ENCODE assay signal across 8 cellular contexts in the genomic region with DNA sequence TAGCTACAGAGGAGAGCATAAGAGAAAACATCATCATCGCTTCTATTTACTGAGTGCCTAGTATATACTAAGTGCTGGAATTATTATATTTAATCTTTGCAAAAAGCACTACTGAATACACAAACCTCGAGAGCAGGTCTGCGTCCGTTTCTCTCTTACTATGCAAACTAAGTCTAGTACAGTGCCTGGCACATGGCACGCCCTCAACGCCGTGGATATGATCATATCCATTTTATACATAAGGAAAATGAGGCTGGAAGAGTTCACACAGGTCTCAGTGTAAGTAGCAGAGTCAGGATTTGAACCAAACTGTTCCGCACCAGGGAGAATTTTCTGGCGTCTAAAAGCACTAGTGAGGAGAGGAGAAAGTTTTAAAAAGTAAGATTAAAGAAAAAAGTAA. TPM values are rescaled to one million over a fixed set of nuclear protein-coding genes. Genes with fewer than 3 reads are reported as not detected.
A peak's percentile ranks its signal among the peaks of the same experiment; 100 is the strongest.
DNase-seq lines count a peak whose midpoint lies in the region; ATAC-seq and TF ChIP-seq lines count a peak whose summit lies in the region.

No MANE protein-coding gene starts in this region.

- peak overlapping the region in 2 of 3 donors; percentile 73 to 82 for H3K4me3 ChIP-seq in liver (ENCODE audit: low read depth in 1 of 3, low read length in 3 of 3)
- peak overlapping the region; percentile 92 to 95 for H3K4me3 ChIP-seq in tibial artery

- peak overlapping the region; percentile 23 to 90 for H3K9ac ChIP-seq in liver (ENCODE audit: low read depth in 1 of 2, low read length in 2 of 2)

- H3K27me3 ChIP-seq in liver (ENCODE audit: control insufficient read depth in 4 of 4, insufficient read depth in 4 of 4, low read length in 3 of 4) (no peaks in the 10 kb centered on the region), tibial artery (no peaks in the 10 kb centered on the region)

- no peaks in the 10 kb centered on the region for H3K27me3 Mint-ChIP-seq in activated naive CD4-positive, alpha-beta T cell treated with anti-CD3 and anti-CD28 coated beads, Interleukin-2, amount 50 U/mL, for 24 hours
- H3K27me3 Mint-ChIP-seq in activated naive CD8-positive, alpha-beta T cell treated with anti-CD3 and anti-CD28 coated beads for 36 hours = peaks cover 4% of the 10 kb centered on the region

- 65% methylated on average over 9 of the region's 9 CpGs for WGBS in liver

- peaks cover 0 to 10% (median 0%) of the 10 kb centered on the region in 4 donors for H3K36me3 ChIP-seq in liver (ENCODE audit: control insufficient read depth in 4 of 4, insufficient read depth in 3 of 4, low read depth in 1 of 4, low read length in 3 of 4)
- peaks cover 0 to 18% (median 4%) of the 10 kb centered on the region in 3 donors for H3K36me3 ChIP-seq in tibial artery

- intact Hi-C loops in tibial artery (cut with DNase I; ENCODE audit: low total_unique reads) = loop anchor here (5.0 kb wide), 2 partner anchors 42 to 88 kb away; no protein-coding TSS in a partner anchor

- H3K9me3 ChIP-seq in liver (ENCODE audit: control insufficient read depth in 4 of 4, low read length in 3 of 4) (no peaks in the 10 kb centered on the region), tibial artery (no peaks in the 10 kb centered on the region)

- H3K27ac ChIP-seq in liver (ENCODE audit: low read depth in 1 of 2, low read length in 2 of 2) (peak overlapping the region in 1 of 2 donors; percentile 16), tibial artery (peak overlapping the region; percentile 89 to 93)

- no peak for ATAC-seq in HG03196 (IDR thresholded peaks at IDR 0.05; ENCODE audit: unreplicated experiment)

- H3K36me3 Mint-ChIP-seq in activated naive CD4-positive, alpha-beta T cell treated with anti-CD3 and anti-CD28 coated beads, Interleukin-2, amount 50 U/mL, for 24 hours = peaks cover 5% of the 10 kb centered on the region
- peaks cover 12% of the 10 kb centered on the region for H3K36me3 Mint-ChIP-seq in activated naive CD8-positive, alpha-beta T cell treated with anti-CD3 and anti-CD28 coated beads for 36 hours

- TF ChIP-seq CTCF in liver (IDR thresholded peaks at IDR 0.05; ENCODE audit: low read depth, low read length, missing input control) = no peak
- no peak for TF ChIP-seq CTCF in tibial artery (IDR thresholded peaks at IDR 0.05)

- peaks cover 49% of the 10 kb centered on the region for H3K4me1 Mint-ChIP-seq in activated naive CD4-positive, alpha-beta T cell treated with anti-CD3 and anti-CD28 coated beads, Interleukin-2, amount 50 U/mL, for 24 hours
- peaks cover 55% of the 10 kb centered on the region for H3K4me1 Mint-ChIP-seq in activated naive CD8-positive, alpha-beta T cell treated with anti-CD3 and anti-CD28 coated beads for 36 hours

- peak overlapping the region; percentile 95 for H3K27ac Mint-ChIP-seq in activated naive CD4-positive, alpha-beta T cell treated with anti-CD3 and anti-CD28 coated beads, Interleukin-2, amount 50 U/mL, for 24 hours
- H3K27ac Mint-ChIP-seq in activated naive CD8-positive, alpha-beta T cell treated with anti-CD3 and anti-CD28 coated beads for 36 hours = no peak overlapping the region

- DNase-seq in activated naive CD4-positive, alpha-beta T cell treated with anti-CD3 and anti-CD28 coated beads, Interleukin-2, amount 50 U/mL, for 16 hours = no peak
- no peak for DNase-seq in activated naive CD8-positive, alpha-beta T cell treated with anti-CD3 and anti-CD28 coated beads for 36 hours
- no peak for DNase-seq in tibial artery
- no peak for DNase-seq in COLO668 (lab: John Stamatoyannopoulos, UW; ENCODE audit: unreplicated experiment)
- DNase-seq in NCI-H510A (lab: John Stamatoyannopoulos, UW) = no peak

- H3K4me3 Mint-ChIP-seq in activated naive CD4-positive, alpha-beta T cell treated with anti-CD3 and anti-CD28 coated beads, Interleukin-2, amount 50 U/mL, for 24 hours = peak overlapping the region; percentile 89
- H3K4me3 Mint-ChIP-seq in activated naive CD8-positive, alpha-beta T cell treated with anti-CD3 and anti-CD28 coated beads for 36 hours = peak overlapping the region; percentile 85

- TF ChIP-seq RAD21 in liver (IDR thresholded peaks at IDR 0.05) = no peak

- peaks cover 1 to 13% (median 10%) of the 10 kb centered on the region in 4 donors for H3K4me1 ChIP-seq in liver (ENCODE audit: control insufficient read depth in 4 of 4, insufficient read depth in 4 of 4, low read length in 3 of 4)
- peaks cover 0 to 59% (median 46%) of the 10 kb centered on the region in 4 donors for H3K4me1 ChIP-seq in tibial artery

- no peaks in the 10 kb centered on the region for H3K9me3 Mint-ChIP-seq in activated naive CD4-positive, alpha-beta T cell treated with anti-CD3 and anti-CD28 coated beads, Interleukin-2, amount 50 U/mL, for 24 hours
- H3K9me3 Mint-ChIP-seq in activated naive CD8-positive, alpha-beta T cell treated with anti-CD3 and anti-CD28 coated beads for 36 hours = no peaks in the 10 kb centered on the region

TF ChIP-seq in liver, 16 proteins besides CTCF, POLR2A, EP300 and RAD21:
- TF ChIP-seq, protein P1, sequence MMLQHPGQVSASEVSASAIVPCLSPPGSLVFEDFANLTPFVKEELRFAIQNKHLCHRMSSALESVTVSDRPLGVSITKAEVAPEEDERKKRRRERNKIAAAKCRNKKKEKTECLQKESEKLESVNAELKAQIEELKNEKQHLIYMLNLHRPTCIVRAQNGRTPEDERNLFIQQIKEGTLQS (IDR thresholded peaks at IDR 0.05) = no peak
- TF ChIP-seq TAF1 (conservative IDR thresholded peaks at IDR 0.05) (no peak), FOXA2 (IDR thresholded peaks at IDR 0.05) (no peak), FOXA1 (IDR thresholded peaks at IDR 0.05) (no peak), SP1 (IDR thresholded peaks at IDR 0.05) (no peak), MAX (IDR thresholded peaks at IDR 0.05) (no peak), REST (IDR thresholded peaks at IDR 0.05) (no peak), NR2F2 (IDR thresholded peaks at IDR 0.05) (no peak), JUND (IDR thresholded peaks at IDR 0.05) (no peak), GABPA (IDR thresholded peaks at IDR 0.05 in 1 of 2, conservative IDR thresholded peaks at IDR 0.05 in 1 of 2) (no peak), ZBTB33 (IDR thresholded peaks at IDR 0.05) (no peak), HNF4A (conservative IDR thresholded peaks at IDR 0.05) (no peak), YY1 (IDR thresholded peaks at IDR 0.05) (no peak)

RNA-seq across cellular contexts. Expression of gene MXI1, which starts 17.6 kb away (rescaled TPM):
- total RNA-seq in activated naive CD8-positive, alpha-beta T cell treated with anti-CD3 and anti-CD28 coated beads for 36 hours = 10 to 100 TPM; 24.4 to 26.7 TPM
- total RNA-seq in liver = 10 to 100 TPM; 15.5 to 52.0 TPM
- polyA plus RNA-seq in liver = 10 to 100 TPM in 1 of 2 donors, 1 to 10 TPM in 1; 9.6 to 12.9 TPM
